33 cellular contexts compared by ENCODE assay signal in genomic region chr4:168719725-168720124, GRCh38.
"Had no signal": no experiment of that assay in that cellular context is flagged by ENCODE, and none has a peak within 500 bp of the region (broad histone marks: within the 10 kb centered on the region; RNA-seq: fewer than 3 reads in every experiment).

No MANE protein-coding gene starts in this region.

- H3K27ac Mint-ChIP-seq: activated B cell treated with CpG ODN at 0.5 μM for 24 hours; activated CD4-positive, alpha-beta memory T cell treated with anti-CD3 and anti-CD28 coated beads, Interleukin-2, amount 10 ng/mL, durations not matched to agents 7 days and 5 days; activated naive CD4-positive, alpha-beta T cell treated with anti-CD3 and anti-CD28 coated beads, Interleukin-2, amount 10 ng/mL, durations not matched to agents 7 days and 5 days; activated naive CD8-positive, alpha-beta T cell; activated T-cell treated with anti-CD3 and anti-CD28 coated beads, Interleukin-2, amount 50 U/mL, for 24 hours; activated T-cell treated with anti-CD3 and anti-CD28 coated beads, Interleukin-2, amount 50 U/mL, for 72 hours; T-helper 17 cell; T-helper 2 cell treated with Interferon-gamma antibody and Interleukin-4, amounts not matched to agents 5 μg/mL and 100 μg/mL, for 36 hours had no signal

- H3K9me3 Mint-ChIP-seq: activated B cell treated with CpG ODN at 0.5 μM for 24 hours; activated CD4-positive, alpha-beta memory T cell treated with anti-CD3 and anti-CD28 coated beads, Interleukin-2, amount 10 ng/mL, durations not matched to agents 7 days and 5 days; activated naive CD4-positive, alpha-beta T cell treated with anti-CD3 and anti-CD28 coated beads, Interleukin-2, amount 10 ng/mL, durations not matched to agents 7 days and 5 days; activated T-cell treated with anti-CD3 and anti-CD28 coated beads, Interleukin-2, amount 50 U/mL, for 24 hours had no signal

- H3K4me3 Mint-ChIP-seq: activated B cell treated with CpG ODN at 0.5 μM for 24 hours; activated CD4-positive, alpha-beta memory T cell treated with anti-CD3 and anti-CD28 coated beads, Interleukin-2, amount 10 ng/mL, durations not matched to agents 7 days and 5 days; activated naive CD4-positive, alpha-beta T cell treated with anti-CD3 and anti-CD28 coated beads, Interleukin-2, amount 10 ng/mL, durations not matched to agents 7 days and 5 days; activated naive CD8-positive, alpha-beta T cell; activated T-cell treated with anti-CD3 and anti-CD28 coated beads, Interleukin-2, amount 50 U/mL, for 24 hours; activated T-cell treated with anti-CD3 and anti-CD28 coated beads, Interleukin-2, amount 50 U/mL, for 72 hours; T-helper 17 cell; T-helper 2 cell treated with Interferon-gamma antibody and Interleukin-4, amounts not matched to agents 5 μg/mL and 100 μg/mL, for 36 hours had no signal

- H3K4me1 ChIP-seq: body of pancreas had no signal

- H3K9me3 ChIP-seq: body of pancreas, esophagus squamous epithelium, gastroesophageal sphincter, heart right ventricle had no signal

- H3K27ac ChIP-seq: body of pancreas, coronary artery, epithelial cell of prostate, esophagus squamous epithelium, gastroesophageal sphincter, WERI-Rb-1 had no signal

- H3K27me3 ChIP-seq: body of pancreas, esophagus squamous epithelium, gastroesophageal sphincter, heart right ventricle had no signal

- H3K36me3 ChIP-seq: esophagus squamous epithelium, gastroesophageal sphincter, WERI-Rb-1 had no signal

- H3K36me3 Mint-ChIP-seq: activated naive CD4-positive, alpha-beta T cell treated with anti-CD3 and anti-CD28 coated beads, Interleukin-2, amount 10 ng/mL, durations not matched to agents 7 days and 5 days; activated naive CD8-positive, alpha-beta T cell had no signal

- ATAC-seq: activated CD4-positive, CD25-positive, alpha-beta regulatory T cell treated with anti-CD3 and anti-CD28 coated beads, Interleukin-2, amount 50 U/mL, for 24 hours; activated T-cell treated with anti-CD3 and anti-CD28 coated beads, Interleukin-2, amount 50 U/mL, for 72 hours; body of pancreas; gastroesophageal sphincter; heart right ventricle; T-helper 17 cell had no signal

- H3K4me3 ChIP-seq: body of pancreas, coronary artery, esophagus squamous epithelium, gastroesophageal sphincter, heart right ventricle had no signal

- H3K27me3 Mint-ChIP-seq: activated naive CD4-positive, alpha-beta T cell treated with anti-CD3 and anti-CD28 coated beads, Interleukin-2, amount 10 ng/mL, durations not matched to agents 7 days and 5 days had no signal

- FAIRE-seq: endometrium, endothelial cell of umbilical vein had no signal

- DNase-seq: activated B cell treated with CpG ODN at 0.5 μM for 24 hours; activated CD4-positive, alpha-beta memory T cell treated with anti-CD3 and anti-CD28 coated beads, Interleukin-2, amount 10 ng/mL, durations not matched to agents 7 days and 5 days; activated CD4-positive, alpha-beta T cell treated with anti-CD3 and anti-CD28 coated beads for 48 hours; activated CD4-positive, alpha-beta T cell treated with anti-CD3 and anti-CD28 coated beads, Interleukin-2, amount 50 U/mL, for 4 hours; activated CD8-positive, alpha-beta memory T cell treated with anti-CD3 and anti-CD28 coated beads, Interleukin-2, amount 50 U/mL, for 48 hours; activated gamma-delta T cell; activated naive CD4-positive, alpha-beta T cell; activated naive CD4-positive, alpha-beta T cell treated with anti-CD3 and anti-CD28 coated beads, Interleukin-2, amount 10 ng/mL, durations not matched to agents 7 days and 5 days; activated T-cell treated with anti-CD3 and anti-CD28 coated beads for 4 hours; activated T-cell treated with anti-CD3 and anti-CD28 coated beads, Interleukin-2, amount 50 U/mL, for 24 hours; activated T-cell treated with anti-CD3 and anti-CD28 coated beads, Interleukin-2, amount 50 U/mL, for 72 hours; amniotic stem cell; anterior cingulate cortex; body of pancreas; central memory CD4-positive, alpha-beta T cell; cerebellar nuclear complex; dermis blood vessel endothelial cell; effector CD4-positive, alpha-beta T cell; esophagus squamous epithelium; foreskin melanocyte; heart right ventricle; T-helper 1 cell; T-helper 17 cell; T1000; WERI-Rb-1 had no signal
